14 cellular contexts compared by ENCODE assay signal in the genomic region with DNA sequence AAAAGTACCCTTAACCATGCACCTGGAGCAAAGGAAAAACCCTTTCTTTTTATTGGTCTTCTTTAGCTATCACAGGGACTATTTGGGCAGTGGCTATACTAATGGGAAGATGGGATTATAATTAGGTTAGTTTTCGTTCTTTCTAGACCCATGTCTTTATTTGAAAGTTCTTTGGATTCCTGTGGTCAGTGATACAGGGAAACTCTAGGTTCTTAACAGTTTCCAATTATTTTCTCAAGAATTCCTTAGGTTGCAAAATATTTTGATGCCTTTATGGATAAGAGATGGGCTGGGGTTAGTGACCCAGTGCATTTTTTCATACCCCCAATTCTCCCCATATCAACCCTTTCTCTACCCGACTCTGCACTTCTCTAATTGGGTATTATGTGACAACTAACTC. TPM values are rescaled to one million over a fixed set of nuclear protein-coding genes. Genes with fewer than 3 reads are reported as not detected.
DNase-seq lines count a peak whose midpoint lies in the region; ATAC-seq and TF ChIP-seq lines count a peak whose summit lies in the region.
"Had no signal": no experiment of that assay in that cellular context is flagged by ENCODE, and none has a peak within 500 bp of the region (broad histone marks: within the 10 kb centered on the region; RNA-seq: fewer than 3 reads in every experiment).

No MANE protein-coding gene starts in this region.

- CTCF ChIA-PET in CD8-positive, alpha-beta T cell (lab: Charles Lee): interaction anchor here (1.5 kb wide), 1 partner anchor 13 kb away, joined by 3 read pairs; no protein-coding TSS in a partner anchor
- CTCF ChIA-PET in activated B cell treated with CpG ODN at 0.5 μM for 24 hours (lab: Charles Lee): no interaction called here

- POLR2A ChIA-PET in CD8-positive, alpha-beta T cell (lab: Charles Lee): interaction anchor here (1.8 kb wide), 1 partner anchor 42 kb away, joined by 4 read pairs; no protein-coding TSS in a partner anchor
- POLR2A ChIA-PET in activated B cell treated with CpG ODN at 0.5 μM for 24 hours (lab: Charles Lee): interaction anchor here (2.2 to 2.6 kb wide), 2 partner anchors 12 to 49 kb away, joined by 12 to 20 read pairs; partner anchors contain the start of gene ADD3

- no peak overlapping the region for H3K27ac ChIP-seq in CD8-positive, alpha-beta T cell (ENCODE audit: low read depth, low read length)
- no peak overlapping the region for H3K27ac ChIP-seq in suprapubic skin
- H3K27ac ChIP-seq: ovary had no signal

- no peaks in the 10 kb centered on the region for H3K36me3 ChIP-seq in CD8-positive, alpha-beta T cell (ENCODE audit: insufficient read depth, low read length)
- H3K36me3 ChIP-seq in suprapubic skin: no peaks in the 10 kb centered on the region
- H3K36me3 ChIP-seq: ovary had no signal

- H3K9me3 Mint-ChIP-seq in CD8-positive, alpha-beta T cell: no peaks in the 10 kb centered on the region
- no peaks in the 10 kb centered on the region for H3K9me3 Mint-ChIP-seq in activated B cell treated with CpG ODN at 0.5 μM for 24 hours

- H3K9me3 ChIP-seq in CD8-positive, alpha-beta T cell (ENCODE audit: low read length): no peaks in the 10 kb centered on the region
- no peaks in the 10 kb centered on the region for H3K9me3 ChIP-seq in suprapubic skin
- H3K9me3 ChIP-seq: ovary had no signal

- no peak for TF ChIP-seq POLR2A in suprapubic skin (IDR thresholded peaks at IDR 0.05)

- TF ChIP-seq EP300 in suprapubic skin (IDR thresholded peaks at IDR 0.05): no peak

- no peak for ATAC-seq in CD8-positive, alpha-beta T cell
- ATAC-seq in activated B cell treated with CpG ODN at 0.5 μM for 24 hours (ENCODE audit: low read depth): no peak

- H3K4me1 Mint-ChIP-seq in CD8-positive, alpha-beta T cell (ENCODE audit: low read depth): peaks cover 78% of the 10 kb centered on the region
- H3K4me1 Mint-ChIP-seq in activated B cell treated with CpG ODN at 0.5 μM for 24 hours: peaks cover 80% of the 10 kb centered on the region

- peaks cover 66% of the 10 kb centered on the region for H3K4me1 ChIP-seq in CD8-positive, alpha-beta T cell (ENCODE audit: insufficient read depth, low read length)
- peaks cover 21% of the 10 kb centered on the region for H3K4me1 ChIP-seq in suprapubic skin

- WGBS in suprapubic skin: 66% methylated on average over 2 of the region's 2 CpGs

- H3K4me3 Mint-ChIP-seq in CD8-positive, alpha-beta T cell: no peak overlapping the region
- H3K4me3 Mint-ChIP-seq in activated B cell treated with CpG ODN at 0.5 μM for 24 hours: no peak overlapping the region

- DNase-seq in A172 (ENCODE audit: low spot score) (peak; percentile 47), activated B cell treated with CpG ODN at 0.5 μM for 24 hours (no peak), foreskin melanocyte (peak; percentile 47), suprapubic skin (ENCODE audit: low spot score in 2 of 2) (no peak), posterior cingulate gyrus (no peak), hippocampal formation (lab: John Stamatoyannopoulos, UW) (no peak), NCI-H1694 treated with DMSO at 0.1 percent for 48 hours (lab: John Stamatoyannopoulos, UW) (no peak)
- no peak for DNase-seq in CD8-positive, alpha-beta T cell
- DNase-seq: activated CD4-positive, alpha-beta T cell treated with anti-CD3 and anti-CD28 coated beads for 48 hours; activated naive CD4-positive, alpha-beta T cell; dorsolateral prefrontal cortex; NCI-H2171 treated with DMSO at 0.1 percent for 48 hours; ovary; stimulated activated naive CD4-positive, alpha-beta T cell treated with Interleukin-2 at 50 U/mL for 16 hours had no signal

- H3K4me3 ChIP-seq in CD8-positive, alpha-beta T cell (ENCODE audit: low read depth, low read length): no peak overlapping the region
- H3K4me3 ChIP-seq in suprapubic skin: no peak overlapping the region
- H3K4me3 ChIP-seq: dorsolateral prefrontal cortex, ovary had no signal

- peaks cover 5% of the 10 kb centered on the region for H3K36me3 Mint-ChIP-seq in CD8-positive, alpha-beta T cell
- no peaks in the 10 kb centered on the region for H3K36me3 Mint-ChIP-seq in activated B cell treated with CpG ODN at 0.5 μM for 24 hours (ENCODE audit: low read depth)

- H3K27me3 ChIP-seq in CD8-positive, alpha-beta T cell (ENCODE audit: insufficient read depth, low read length): no peaks in the 10 kb centered on the region
- no peaks in the 10 kb centered on the region for H3K27me3 ChIP-seq in suprapubic skin
- H3K27me3 ChIP-seq: dorsolateral prefrontal cortex, ovary had no signal

- intact Hi-C loops in CD8-positive, alpha-beta T cell (cut with DNase I, micrococcal nuclease): loop anchor here in 1 of 2 experiments (1.0 kb wide), 1 partner anchor 12 kb away; no protein-coding TSS in a partner anchor
- intact Hi-C loops in activated B cell treated with CpG ODN at 0.5 μM for 24 hours (cut with micrococcal nuclease): no loop called here
- intact Hi-C loops in posterior cingulate gyrus (cut with DNase I): no loop called here

- H3K27me3 Mint-ChIP-seq in CD8-positive, alpha-beta T cell (ENCODE audit: low read depth): no peaks in the 10 kb centered on the region
- no peaks in the 10 kb centered on the region for H3K27me3 Mint-ChIP-seq in activated B cell treated with CpG ODN at 0.5 μM for 24 hours

- H3K27ac Mint-ChIP-seq in CD8-positive, alpha-beta T cell: peak overlapping the region; percentile 62
- peak overlapping the region; percentile 90 for H3K27ac Mint-ChIP-seq in activated B cell treated with CpG ODN at 0.5 μM for 24 hours

- no peak for TF ChIP-seq CTCF in CD8-positive, alpha-beta T cell (IDR thresholded peaks at IDR 0.05)
- TF ChIP-seq CTCF in activated B cell treated with CpG ODN at 0.5 μM for 24 hours (IDR thresholded peaks at IDR 0.05): no peak
- no peak for TF ChIP-seq CTCF in suprapubic skin (IDR thresholded peaks at IDR 0.05)

RNA-seq across cellular contexts. Expression of gene ADD3, which starts 49.0 kb away (rescaled TPM):
- total RNA-seq in A172 (2014; rRNA removed; shearing (Covaris generic)): 44.9 and 63.3 TPM in 2 replicates
- total RNA-seq in CD8-positive, alpha-beta T cell: 100 to 1,000 TPM; 135 to 148 TPM
- total RNA-seq in activated B cell treated with CpG ODN at 0.5 μM for 24 hours (85.8 and 95.3 TPM in 2 replicates), suprapubic skin (100 to 1,000 TPM in 3 of 4 donors, 10 to 100 TPM in 1; 72.6 to 335 (median 279) TPM)

Comparison
In these comparisons a context has a peak if more than half of its experiments do, and no peak if none do; other contexts are left out.
1. DNase-seq: peak in A172 (single experiment) and foreskin melanocyte (single experiment); none in CD8-positive, alpha-beta T cell (0 of 7), activated B cell treated with CpG ODN at 0.5 μM for 24 hours (single experiment), suprapubic skin (0 of 2), posterior cingulate gyrus (0 of 10), hippocampal formation (0 of 2) and NCI-H1694 treated with DMSO at 0.1 percent for 48 hours (single experiment).